In genomic region chr1:218284377-218284916, GRCh38 we compare ENCODE assay signal across 8 cellular contexts. TPM values are rescaled to one million over a fixed set of nuclear protein-coding genes. Genes with fewer than 3 reads are reported as not detected.
A peak's percentile ranks its signal among the peaks of the same experiment; 100 is the strongest.
DNase-seq lines count a peak whose midpoint lies in the region; ATAC-seq, FAIRE-seq and TF ChIP-seq lines count a peak whose summit lies in the region.

No MANE protein-coding gene starts in this region.

- H3K27ac Mint-ChIP-seq in immature natural killer cell, result peak overlapping the region; percentile 92 to 99 (median 95)
- H3K27ac Mint-ChIP-seq in stimulated activated naive CD8-positive, alpha-beta T cell treated with anti-CD3 and anti-CD28 coated beads, Interleukin-15, amount 100 ng/mL, for 72 hours, result peak overlapping the region; percentile 94 to 99

- H3K27me3 Mint-ChIP-seq in immature natural killer cell (ENCODE audit: low read depth in 3 of 3), result peaks cover 5 to 25% (median 14%) of the 10 kb centered on the region in 3 donors
- peaks cover 7% of the 10 kb centered on the region for H3K27me3 Mint-ChIP-seq in stimulated activated naive CD8-positive, alpha-beta T cell treated with anti-CD3 and anti-CD28 coated beads, Interleukin-15, amount 100 ng/mL, for 72 hours

- H3K9me3 ChIP-seq in adipocyte (ENCODE audit: control insufficient read depth, low read length), result peaks cover 5% of the 10 kb centered on the region

- FAIRE-seq in H54 (lab: Jason Lieb, UNC), result no peak

- H3K4me3 Mint-ChIP-seq in immature natural killer cell, result peak overlapping the region; percentile 97 to 100 (median 99)
- peak overlapping the region; percentile 86 to 95 for H3K4me3 Mint-ChIP-seq in stimulated activated naive CD8-positive, alpha-beta T cell treated with anti-CD3 and anti-CD28 coated beads, Interleukin-15, amount 100 ng/mL, for 72 hours

- peak overlapping the region; percentile 100 for H3K4me3 ChIP-seq in adipocyte (ENCODE audit: low read length)

- H3K36me3 ChIP-seq in adipocyte (ENCODE audit: control insufficient read depth, insufficient read depth, low read length, severe bottlenecking), result no peaks in the 10 kb centered on the region

- H3K9me3 Mint-ChIP-seq in immature natural killer cell, result peaks cover 0 to 8% (median 0%) of the 10 kb centered on the region in 6 donors
- H3K9me3 Mint-ChIP-seq in stimulated activated naive CD8-positive, alpha-beta T cell treated with anti-CD3 and anti-CD28 coated beads, Interleukin-15, amount 100 ng/mL, for 72 hours, result peaks cover 0 to 6% of the 10 kb centered on the region in 2 donors

- H3K9ac ChIP-seq in adipocyte (ENCODE audit: low read length), result peak overlapping the region; percentile 89

- H3K4me1 ChIP-seq in adipocyte (ENCODE audit: control insufficient read depth, insufficient read depth, low read length), result peaks cover 20% of the 10 kb centered on the region

- peak; percentile 20 for ATAC-seq in HG03520 (IDR thresholded peaks at IDR 0.05; ENCODE audit: unreplicated experiment)
- peak; percentile 46 for ATAC-seq in stimulated activated naive CD8-positive, alpha-beta T cell treated with anti-CD3 and anti-CD28 coated beads, Interleukin-15, amount 100 ng/mL, for 72 hours

- TF ChIP-seq POLR2A in H54 (IDR thresholded peaks at IDR 0.05; ENCODE audit: low read depth, low read length), result no peak

- no peaks in the 10 kb centered on the region for H3K36me3 Mint-ChIP-seq in immature natural killer cell

- peaks cover 28 to 46% of the 10 kb centered on the region in 2 donors for H3K4me1 Mint-ChIP-seq in immature natural killer cell
- H3K4me1 Mint-ChIP-seq in stimulated activated naive CD8-positive, alpha-beta T cell treated with anti-CD3 and anti-CD28 coated beads, Interleukin-15, amount 100 ng/mL, for 72 hours, result peaks cover 23% of the 10 kb centered on the region

- DNase-seq in stimulated activated CD8-positive, alpha-beta memory T cell treated with anti-CD3 and anti-CD28 coated beads, Interleukin-12 subunit alpha, Interleukin-12 subunit beta, amount 100 ng/mL, for 1 hour (ENCODE audit: low read depth), result peak; percentile 0
- DNase-seq in stimulated activated CD8-positive, alpha-beta memory T cell treated with anti-CD3 and anti-CD28 coated beads, Interleukin-4, amount 100 ng/mL, for 48 hours, result no peak
- DNase-seq in adipocyte (ENCODE audit: low read depth) (no peak), immature natural killer cell (no peak), DMS79 treated with DMSO at 0.1 percent for 48 hours (lab: John Stamatoyannopoulos, UW) (no peak), H54 (ENCODE audit: insufficient read length, low spot score) (no peak)
- DNase-seq in stimulated activated naive CD8-positive, alpha-beta T cell treated with anti-CD3 and anti-CD28 coated beads, Interleukin-15, amount 100 ng/mL, for 72 hours, result no peak

- no peaks in the 10 kb centered on the region for H3K27me3 ChIP-seq in adipocyte (replicated peaks; ENCODE audit: control insufficient read depth, insufficient read depth, low read length)

RNA-seq across cellular contexts. Expression of gene RRP15, which starts 0.6 kb away (rescaled TPM):
- 10 to 100 TPM in 2 of 3 donors, 1 to 10 TPM in 1; 6.4 to 12.8 (median 10.3) TPM for polyA plus RNA-seq in immature natural killer cell
